8 cellular contexts compared by ENCODE assay signal in the genomic region with DNA sequence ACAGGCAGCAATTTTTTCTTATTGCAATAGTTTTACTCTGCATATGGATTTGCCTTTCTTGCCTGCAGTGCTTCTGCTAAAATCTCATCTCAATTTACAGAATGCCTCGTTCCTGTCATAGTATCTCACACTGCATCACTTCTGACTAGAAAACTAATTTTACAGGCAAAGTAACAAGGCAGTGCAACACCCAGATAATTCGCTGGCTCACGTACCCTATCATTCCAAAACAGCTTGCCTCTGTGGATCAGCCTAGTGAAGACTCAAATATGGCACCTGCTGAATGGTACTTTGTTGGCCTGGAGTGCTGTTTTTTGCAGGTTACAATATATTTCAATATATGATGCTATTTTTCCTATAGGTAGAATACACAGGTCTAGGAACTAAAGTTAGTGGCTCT.
"Had no signal": no experiment of that assay in that cellular context is flagged by ENCODE, and none has a peak within 500 bp of the region (broad histone marks: within the 10 kb centered on the region; RNA-seq: fewer than 3 reads in every experiment).

No MANE protein-coding gene starts in this region.

- H3K27ac ChIP-seq: GM23248, HL-60, KMS-11 had no signal

- H3K9ac ChIP-seq: GM23248, KMS-11 had no signal

- H3K4me2 ChIP-seq: KMS-11 had no signal

- H3K4me3 ChIP-seq: GM23248 had no signal

- DNase-seq: GM23248, GOT3, H7, HCEC 1CT, IMR-90, KBM-7 had no signal

- H2AFZ ChIP-seq: GM23248 had no signal
